8 cellular contexts compared by ENCODE assay signal in genomic region chr4:72468904-72469502, GRCh38.
DNase-seq lines count a peak whose midpoint lies in the region; ATAC-seq and TF ChIP-seq lines count a peak whose summit lies in the region.

No MANE protein-coding gene starts in this region.

- H3K4me1 ChIP-seq in body of pancreas: no peaks in the 10 kb centered on the region

- WGBS in body of pancreas, 2 donors: 8 to 9% methylated on average over 1 of the region's 1 CpG

- no peaks in the 10 kb centered on the region for H3K36me3 ChIP-seq in body of pancreas (replicated peaks in 1 of 2; ENCODE audit: insufficient read depth in 1 of 2, low read depth in 2 of 2)

- no peak overlapping the region for H3K4me3 ChIP-seq in body of pancreas

- TF ChIP-seq CTCF in LNCAP (IDR thresholded peaks at IDR 0.05) (peak; percentile 67), body of pancreas (IDR thresholded peaks at IDR 0.05) (peak in 6 of 7 experiments; percentile 36 to 49 (median 42))

- DNase-seq in EH (ENCODE audit: low read depth): peak; percentile 32
- no peak for DNase-seq in body of pancreas
- peak; percentile 34 for DNase-seq in myocyte (ENCODE audit: low read depth)
- no peak for DNase-seq in T-helper 17 cell
- DNase-seq in activated effector memory CD4-positive, alpha-beta T cell treated with Interleukin-2 at 50 U/mL for 16 hours: no peak

- peaks cover 1% of the 10 kb centered on the region for H3K36me3 Mint-ChIP-seq in T-helper 17 cell (ENCODE audit: low read depth)

- ATAC-seq in body of pancreas (no peak), T-helper 17 cell (no peak), GM18505 (IDR thresholded peaks at IDR 0.05; ENCODE audit: unreplicated experiment) (no peak), GM18873 (IDR thresholded peaks at IDR 0.05; ENCODE audit: low FRiP score, unreplicated experiment) (no peak)

- no peaks in the 10 kb centered on the region for H3K4me1 Mint-ChIP-seq in T-helper 17 cell

- H3K27ac Mint-ChIP-seq in T-helper 17 cell: no peak overlapping the region

- H3K9me3 ChIP-seq in body of pancreas (no peaks in the 10 kb centered on the region), T-helper 17 cell (ENCODE audit: control insufficient read depth, low read length, poor library complexity, severe bottlenecking) (no peaks in the 10 kb centered on the region)

- no peak overlapping the region for H3K27ac ChIP-seq in body of pancreas

- no peak overlapping the region for H3K4me3 Mint-ChIP-seq in T-helper 17 cell

- TF ChIP-seq POLR2A in body of pancreas (IDR thresholded peaks at IDR 0.05): no peak
- no peak for TF ChIP-seq POLR2A in GM18505 (IDR thresholded peaks at IDR 0.05; ENCODE audit: borderline replicate concordance, extremely low read depth, insufficient read depth, insufficient read length)

- intact Hi-C loops in body of pancreas (cut with DNase I): no loop called here

- H3K27me3 Mint-ChIP-seq in T-helper 17 cell: no peaks in the 10 kb centered on the region

- no peaks in the 10 kb centered on the region for H3K27me3 ChIP-seq in body of pancreas

Comparison
In these comparisons a context has a peak if more than half of its experiments do, and no peak if none do; other contexts are left out.
1. DNase-seq: peak in EH (single experiment) and myocyte (single experiment); none in body of pancreas (0 of 4), T-helper 17 cell (0 of 3) and activated effector memory CD4-positive, alpha-beta T cell treated with Interleukin-2 at 50 U/mL for 16 hours (single experiment).